In genomic region chr4:48300004-48300403, GRCh38 we compare ENCODE assay signal across 13 cellular contexts. TPM values are rescaled to one million over a fixed set of nuclear protein-coding genes. Genes with fewer than 3 reads are reported as not detected.
DNase-seq lines count a peak whose midpoint lies in the region; FAIRE-seq and TF ChIP-seq lines count a peak whose summit lies in the region.
"Had no signal": no experiment of that assay in that cellular context is flagged by ENCODE, and none has a peak within 500 bp of the region (broad histone marks: within the 10 kb centered on the region; RNA-seq: fewer than 3 reads in every experiment).

No MANE protein-coding gene starts in this region.

- H3K79me2 ChIP-seq in GM23248 (ENCODE audit: insufficient read depth): no peaks in the 10 kb centered on the region

- H3K4me2 ChIP-seq in GM23248 (ENCODE audit: unreplicated experiment): no peak overlapping the region

- no peak overlapping the region for H3K9ac ChIP-seq in GM23248
- H3K9ac ChIP-seq in adipocyte (ENCODE audit: low read length): no peak overlapping the region

- TF ChIP-seq CTCF in fibroblast of mammary gland (conservative IDR thresholded peaks at IDR 0.05; ENCODE audit: control insufficient read depth, insufficient read depth, low read depth, low read length): no peak

- H3F3A ChIP-seq in GM23248 (ENCODE audit: insufficient read depth): peaks cover 3% of the 10 kb centered on the region; the same call in 1 of the 2 replicates

- in situ Hi-C loops in GM23248 (cut with MboI): loop anchor here (25.0 kb wide), 1 partner anchor 237 kb away; no protein-coding TSS in a partner anchor

- no peak for FAIRE-seq in H54 (lab: Jason Lieb, UNC)

- peak; percentile 54 for DNase-seq in GM23248
- peak; percentile 73 for DNase-seq in adipocyte (ENCODE audit: low read depth)
- peak; percentile 33 for DNase-seq in fibroblast of mammary gland (ENCODE audit: low read depth)
- DNase-seq in T-helper 2 cell: no peak
- no peak for DNase-seq in NCI-H446 treated with DMSO at 0.1 percent for 48 hours (lab: John Stamatoyannopoulos, UW)
- DNase-seq in iPS-NIHi7 (ENCODE audit: extremely low spot score): no peak
- no peak for DNase-seq in H54 (ENCODE audit: insufficient read length, low spot score)
- DNase-seq: C1 segment of cervical spinal cord, H7, NCI-H1417, NCI-H187 treated with DMSO at 0.1 percent for 48 hours, NCI-H69, SHP77 had no signal

- H4K20me1 ChIP-seq in GM23248 (ENCODE audit: insufficient read depth): no peaks in the 10 kb centered on the region

- no peak overlapping the region for H3K27ac ChIP-seq in GM23248

- H3K4me3 ChIP-seq in GM23248 (no peak overlapping the region), adipocyte (ENCODE audit: low read length) (no peak overlapping the region), fibroblast of mammary gland (ENCODE audit: control insufficient read depth, low read depth, low read length) (no peak overlapping the region)

- H3K4me1 ChIP-seq in GM23248 (ENCODE audit: insufficient read depth): peaks cover 8% of the 10 kb centered on the region; the same call in 1 of the 2 replicates
- H3K4me1 ChIP-seq in adipocyte (ENCODE audit: control insufficient read depth, insufficient read depth, low read length): peaks cover 6% of the 10 kb centered on the region

- H2AFZ ChIP-seq in GM23248: no peak overlapping the region

- H3K9me2 ChIP-seq in GM23248 (ENCODE audit: insufficient read depth): no peaks in the 10 kb centered on the region

- H3K27me3 ChIP-seq in GM23248 (replicated peaks; ENCODE audit: insufficient read depth) (no peaks in the 10 kb centered on the region), adipocyte (replicated peaks; ENCODE audit: control insufficient read depth, insufficient read depth, low read length) (no peaks in the 10 kb centered on the region)

- H3K36me3 ChIP-seq in GM23248 (ENCODE audit: low read depth): no peaks in the 10 kb centered on the region
- H3K36me3 ChIP-seq in adipocyte (ENCODE audit: control insufficient read depth, insufficient read depth, low read length, severe bottlenecking): no peaks in the 10 kb centered on the region

- H3K9me3 ChIP-seq in GM23248 (ENCODE audit: low read depth): no peaks in the 10 kb centered on the region
- no peaks in the 10 kb centered on the region for H3K9me3 ChIP-seq in adipocyte (ENCODE audit: control insufficient read depth, low read length)

- TF ChIP-seq POLR2A in H54 (IDR thresholded peaks at IDR 0.05; ENCODE audit: low read depth, low read length): no peak

- WGBS in GM23248 (ENCODE audit: low coverage in 1 of 2, low lambda C conversion rate in 2 of 2, missing lambda C conversion rate in 2 of 2), 2 experiments: 38 to 50% methylated on average over 2 of the region's 2 CpGs

RNA-seq across cellular contexts. Expression of gene TEC, which starts 30.4 kb away (rescaled TPM):
- total RNA-seq in GM23248 (2014; rRNA removed; shearing (Covaris generic)): not detected in 2 replicates
- polyA plus RNA-seq in GM23248 (2016; fragmentation: Nextera tagmentation; extraction: Ambion mirVana): 0.28 TPM in 1 of 2 replicates, not detected in the other

RNA-seq across cellular contexts. Expression of gene SLAIN2, which starts 41.3 kb away (rescaled TPM):
- total RNA-seq in GM23248 (2014; rRNA removed; shearing (Covaris generic)): 60.4 and 98.3 TPM in 2 replicates
- polyA plus RNA-seq in GM23248 (2016; fragmentation: Nextera tagmentation; extraction: Ambion mirVana): 41.9 and 46.2 TPM in 2 replicates

Comparison
In these comparisons a context has a peak if more than half of its experiments do, and no peak if none do; other contexts are left out.
1. DNase-seq: peak in GM23248 (single experiment), adipocyte (single experiment) and fibroblast of mammary gland (single experiment); none in T-helper 2 cell (0 of 5), NCI-H446 treated with DMSO at 0.1 percent for 48 hours (single experiment), iPS-NIHi7 (single experiment) and H54 (single experiment).